17 cellular contexts compared by ENCODE assay signal in the genomic region with DNA sequence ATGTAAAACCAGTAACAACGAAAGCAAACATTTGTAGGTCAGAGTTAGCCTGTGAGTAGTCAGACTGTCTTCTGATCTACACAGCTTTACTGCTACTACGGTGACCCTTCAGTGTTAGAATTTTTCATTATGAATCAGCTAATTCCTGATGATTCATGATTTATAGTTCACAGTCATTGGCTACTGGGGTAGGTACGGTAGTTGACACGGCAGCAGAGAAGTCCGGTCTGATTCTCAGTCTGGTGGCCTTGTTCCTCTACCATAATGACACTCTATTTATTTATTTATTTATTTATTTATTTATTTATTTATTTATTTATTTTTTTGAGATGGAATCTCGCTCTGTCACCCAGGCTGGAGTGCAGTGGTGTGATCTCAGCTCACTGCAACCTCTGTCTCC. TPM values are rescaled to one million over a fixed set of nuclear protein-coding genes. Genes with fewer than 3 reads are reported as not detected.
DNase-seq lines count a peak whose midpoint lies in the region; ATAC-seq and TF ChIP-seq lines count a peak whose summit lies in the region.
"Not testable (repeated sequence)": the region's sequence is repeated elsewhere in the genome, so short reads cannot be mapped to it uniquely, and the experiment has no call there.
"Had no signal": no experiment of that assay in that cellular context is flagged by ENCODE, and none has a peak within 500 bp of the region (broad histone marks: within the 10 kb centered on the region; RNA-seq: fewer than 3 reads in every experiment).

No MANE protein-coding gene starts in this region.

- not testable (repeated sequence) for H2AFZ ChIP-seq in mammary epithelial cell (ENCODE audit: low read depth, low read length)

- H3K27ac ChIP-seq in mammary epithelial cell (ENCODE audit: insufficient read depth, low read depth, low read length); foreskin keratinocyte: not testable (repeated sequence)

- not testable (repeated sequence) for H3K4me1 ChIP-seq in mammary epithelial cell (ENCODE audit: insufficient read depth, low read length); foreskin keratinocyte

- TF ChIP-seq CTCF in mammary epithelial cell (conservative IDR thresholded peaks at IDR 0.05 in 1 of 2, IDR thresholded peaks at IDR 0.05 in 1 of 2; ENCODE audit: extremely low read depth in 1 of 2, insufficient read depth in 1 of 2, low read depth in 1 of 2, low read length in 2 of 2); foreskin keratinocyte (conservative IDR thresholded peaks at IDR 0.05): not testable (repeated sequence)

- dilution Hi-C loops in mammary epithelial cell (cut with HindIII; ENCODE audit: low sequenced_read_pairs) = not testable (repeated sequence)

- not testable (repeated sequence) for H3K79me2 ChIP-seq in mammary epithelial cell (ENCODE audit: insufficient read depth, low read length)

- WGBS in mammary epithelial cell (ENCODE audit: low coverage, missing lambda C conversion rate) = 72% methylated on average over 6 of the region's 6 CpGs

- in situ Hi-C loops in mammary epithelial cell (cut with MboI; ENCODE audit: low sequenced_read_pairs in 2 of 2) = not testable (repeated sequence)

- not testable (repeated sequence) for H3K27me3 ChIP-seq in mammary epithelial cell (ENCODE audit: insufficient read depth, low read length); foreskin keratinocyte

- intact Hi-C loops in mammary epithelial cell (cut with micrococcal nuclease) = not testable (repeated sequence)

- not testable (repeated sequence) for H3K9ac ChIP-seq in mammary epithelial cell (ENCODE audit: insufficient read depth, low read length)

- BruUV-seq in mammary epithelial cell (replicated peaks; lab: Mats Ljungman, UMichigan) = not testable (repeated sequence)

- H3K4me2 ChIP-seq in mammary epithelial cell (ENCODE audit: insufficient read depth, low read depth, low read length) = not testable (repeated sequence)

- DNase-seq in AG08395 (ENCODE audit: low spot score) (peak; percentile 44), ELR (ENCODE audit: low read depth) (peak; percentile 92), HPDE6-E6E7 (ENCODE audit: extremely low spot score) (peak; percentile 29), NCI-H460 (ENCODE audit: extremely low read depth, low read depth) (peak; percentile 83), mammary epithelial cell (peak; percentile 37), foreskin keratinocyte (peak in 1 of 2 donors; percentile 20), stromal cell of bone marrow (ENCODE audit: low read depth) (peak; percentile 25)

- not testable (repeated sequence) for H3K36me3 ChIP-seq in mammary epithelial cell (ENCODE audit: insufficient read depth, low read length)

- H3K9me3 ChIP-seq in mammary epithelial cell (replicated peaks; ENCODE audit: insufficient read depth, low read length) = not testable (repeated sequence)

- not testable (repeated sequence) for H4K20me1 ChIP-seq in mammary epithelial cell (ENCODE audit: insufficient read depth, low read length)

- peak; percentile 73 for ATAC-seq in SK-N-SH treated with all-trans-retinoic acid at 6 μM for 48 hours
- peak; percentile 90 for ATAC-seq in foreskin keratinocyte

- CTCF ChIA-PET in mammary epithelial cell (lab: Charles Lee; ENCODE audit: low non-redundant PET) = not testable (repeated sequence)

- not testable (repeated sequence) for H3K4me3 ChIP-seq in mammary epithelial cell (replicated peaks in 1 of 3; ENCODE audit: insufficient read depth in 1 of 3, low read depth in 2 of 3, low read length in 3 of 3)

RNA-seq across cellular contexts. Expression of gene PPP3R2, which starts 4.7 kb away (rescaled TPM):
- total RNA-seq in NCI-H460 (2014; rRNA removed; shearing (Covaris generic)) = not detected in 2 replicates
- not detected in 2 replicates for polyA plus RNA-seq in NCI-H460 (2014; cell fraction: nucleus; rRNA removed)
- not detected for total RNA-seq in mammary epithelial cell
- polyA plus RNA-seq in mammary epithelial cell = not detected
- not detected for polyA minus RNA-seq in mammary epithelial cell
- total RNA-seq in foreskin keratinocyte = not detected in 2 replicates
- polyA plus RNA-seq in foreskin keratinocyte = not detected in 2 replicates
- total RNA-seq: body of pancreas; dermis microvascular lymphatic vessel endothelial cell; glomerular endothelial cell; left ventricle myocardium inferior; pancreas; renal cortical epithelial cell; Right ventricle myocardium inferior; T-helper 2 cell treated with Interferon-gamma antibody and Interleukin-4, amounts not matched to agents 100 ng/mL and 5 ng/mL, for 36 hours had no signal
- polyA plus RNA-seq: neural cell had no signal

RNA-seq across cellular contexts. Expression of gene RNF20, which starts 56.4 kb away (rescaled TPM):
- total RNA-seq in NCI-H460 (2014; rRNA removed; shearing (Covaris generic)) = 32.1 and 37.6 TPM in 2 replicates
- polyA plus RNA-seq in NCI-H460 (2014; cell fraction: nucleus; rRNA removed) = 17.2 and 24.6 TPM in 2 replicates
- total RNA-seq in mammary epithelial cell (10 to 100 TPM; 24.8 to 35.2 TPM), foreskin keratinocyte (28.4 and 31.4 TPM in 2 replicates)
- polyA plus RNA-seq in mammary epithelial cell (12.5 TPM), foreskin keratinocyte (9.9 and 11.7 TPM in 2 replicates)
- polyA minus RNA-seq in mammary epithelial cell = 111 TPM
